In the genomic region with DNA sequence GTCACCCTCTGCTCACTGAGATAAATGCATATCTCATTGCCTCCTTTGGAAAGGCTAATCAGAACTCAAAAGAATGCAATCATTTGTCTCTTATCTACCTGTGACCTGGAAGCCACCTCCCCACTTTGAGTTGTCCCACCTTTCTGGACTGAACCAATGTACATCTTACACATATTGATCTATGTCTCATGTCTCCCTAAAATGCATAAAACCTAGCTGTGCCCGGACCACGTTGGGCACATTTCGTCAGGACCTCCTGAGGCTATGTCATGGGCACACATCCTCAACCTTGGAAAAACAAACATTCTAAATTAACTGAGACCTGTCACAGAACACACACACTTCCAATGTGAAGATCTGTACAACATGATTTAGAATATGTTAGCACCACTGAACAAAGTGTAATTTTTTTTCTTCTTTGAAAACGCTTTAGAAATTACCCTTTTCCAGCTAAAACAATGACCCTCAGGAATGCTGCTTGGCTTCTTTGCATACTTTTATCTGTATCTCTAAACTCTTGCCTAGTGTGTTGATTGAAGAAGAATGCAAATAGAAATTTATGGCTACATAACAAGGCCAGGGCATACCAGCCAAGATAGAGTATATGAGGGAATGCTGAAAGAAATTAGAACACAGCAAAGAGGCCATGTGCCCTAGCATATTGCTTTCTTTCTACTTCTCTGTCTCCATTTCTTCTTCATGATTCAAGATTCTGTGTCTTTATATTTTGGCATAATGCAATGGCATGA, we compare ENCODE assay signal across 17 cellular contexts.
DNase-seq lines count a peak whose midpoint lies in the region; ATAC-seq, FAIRE-seq and TF ChIP-seq lines count a peak whose summit lies in the region.
"Had no signal": no experiment of that assay in that cellular context is flagged by ENCODE, and none has a peak within 500 bp of the region (broad histone marks: within the 10 kb centered on the region; RNA-seq: fewer than 3 reads in every experiment).

No MANE protein-coding gene starts in this region.

- peaks cover 83% of the 10 kb centered on the region for H3K4me1 ChIP-seq in left ventricle myocardium inferior
- H3K4me1 ChIP-seq in right atrium auricular region: peaks cover 0 to 50% of the 10 kb centered on the region in 2 donors
- peaks cover 0 to 39% (median 5%) of the 10 kb centered on the region in 4 donors for H3K4me1 ChIP-seq in right lobe of liver
- peaks cover 3 to 4% of the 10 kb centered on the region in 2 donors for H3K4me1 ChIP-seq in kidney (ENCODE audit: control insufficient read depth in 1 of 2, insufficient read depth in 1 of 2, low read depth in 1 of 2, low read length in 2 of 2)
- H3K4me1 ChIP-seq: colonic mucosa had no signal

- no peaks in the 10 kb centered on the region for H3K9me3 Mint-ChIP-seq in naive thymus-derived CD8-positive, alpha-beta T cell
- H3K9me3 Mint-ChIP-seq: activated naive CD8-positive, alpha-beta T cell treated with anti-CD3 and anti-CD28 coated beads, Interleukin-2, amount 10 ng/mL, durations not matched to agents 7 days and 5 days had no signal

- no peaks in the 10 kb centered on the region for H3K9me3 ChIP-seq in left ventricle myocardium inferior (replicated peaks)
- H3K9me3 ChIP-seq in right atrium auricular region: no peaks in the 10 kb centered on the region
- H3K9me3 ChIP-seq in right lobe of liver: no peaks in the 10 kb centered on the region
- no peaks in the 10 kb centered on the region for H3K9me3 ChIP-seq in kidney (ENCODE audit: control insufficient read depth in 1 of 2, low read length in 2 of 2)
- H3K9me3 ChIP-seq: colonic mucosa, spleen, testis had no signal

- no peak overlapping the region for H3K9ac ChIP-seq in kidney (ENCODE audit: low read length in 2 of 2)

- H3K4me3 ChIP-seq in left ventricle myocardium inferior (no peak overlapping the region), right atrium auricular region (no peak overlapping the region), brain microvascular endothelial cell (ENCODE audit: low read depth, low read length) (no peak overlapping the region), right lobe of liver (no peak overlapping the region), kidney (ENCODE audit: low read length in 2 of 2) (no peak overlapping the region)
- H3K4me3 ChIP-seq: colonic mucosa, SK-N-MC, spleen, testis had no signal

- H3K27me3 ChIP-seq in left ventricle myocardium inferior (ENCODE audit: low read depth) (no peaks in the 10 kb centered on the region), right atrium auricular region (no peaks in the 10 kb centered on the region), brain microvascular endothelial cell (replicated peaks) (no peaks in the 10 kb centered on the region), right lobe of liver (no peaks in the 10 kb centered on the region)
- H3K27me3 ChIP-seq: colonic mucosa, spleen, testis had no signal

- TF ChIP-seq POLR2A in right lobe of liver (IDR thresholded peaks at IDR 0.05): no peak

- ATAC-seq in right lobe of liver (peak in 1 of 4 donors; percentile 15), HG03108 (IDR thresholded peaks at IDR 0.05; ENCODE audit: unreplicated experiment) (no peak)
- ATAC-seq in naive thymus-derived CD8-positive, alpha-beta T cell: no peak

- FAIRE-seq in kidney (lab: Jason Lieb, UNC): no peak
- FAIRE-seq: islet of Langerhans had no signal

- no peak overlapping the region for H3K4me3 Mint-ChIP-seq in naive thymus-derived CD8-positive, alpha-beta T cell
- H3K4me3 Mint-ChIP-seq: activated naive CD8-positive, alpha-beta T cell treated with anti-CD3 and anti-CD28 coated beads, Interleukin-2, amount 10 ng/mL, durations not matched to agents 7 days and 5 days had no signal

- H3K27ac ChIP-seq in left ventricle myocardium inferior (replicated peaks): peak overlapping the region; percentile 82
- H3K27ac ChIP-seq in right atrium auricular region: no peak overlapping the region
- no peak overlapping the region for H3K27ac ChIP-seq in brain microvascular endothelial cell
- peak overlapping the region; percentile 40 to 66 (median 61) for H3K27ac ChIP-seq in right lobe of liver
- no peak overlapping the region for H3K27ac ChIP-seq in kidney (ENCODE audit: low read depth in 2 of 2, low read length in 2 of 2)
- H3K27ac ChIP-seq: colonic mucosa, SK-N-MC, spleen, testis, WERI-Rb-1 had no signal

- no peak overlapping the region for H3K27ac Mint-ChIP-seq in naive thymus-derived CD8-positive, alpha-beta T cell
- H3K27ac Mint-ChIP-seq: activated naive CD8-positive, alpha-beta T cell treated with anti-CD3 and anti-CD28 coated beads, Interleukin-2, amount 10 ng/mL, durations not matched to agents 7 days and 5 days; naive B cell had no signal

- H3K36me3 ChIP-seq in left ventricle myocardium inferior (no peaks in the 10 kb centered on the region), right atrium auricular region (no peaks in the 10 kb centered on the region), brain microvascular endothelial cell (replicated peaks) (no peaks in the 10 kb centered on the region), right lobe of liver (no peaks in the 10 kb centered on the region), kidney (ENCODE audit: control insufficient read depth in 1 of 2, insufficient read depth in 2 of 2, low read length in 2 of 2) (no peaks in the 10 kb centered on the region)
- H3K36me3 ChIP-seq: colonic mucosa, spleen, WERI-Rb-1 had no signal

- POLR2A ChIA-PET in naive thymus-derived CD8-positive, alpha-beta T cell (lab: Charles Lee): no interaction called here

- H3K27me3 Mint-ChIP-seq in naive thymus-derived CD8-positive, alpha-beta T cell: no peaks in the 10 kb centered on the region
- H3K27me3 Mint-ChIP-seq: naive B cell had no signal

- in situ Hi-C loops in brain microvascular endothelial cell (cut with HindIII; ENCODE audit: low pct_ligation_motif_present, low sequenced_read_pairs): no loop called here

- DNase-seq in left ventricle myocardium inferior: no peak
- no peak for DNase-seq in right atrium auricular region (ENCODE audit: low spot score)
- peak; percentile 33 for DNase-seq in brain microvascular endothelial cell
- no peak for DNase-seq in right lobe of liver
- no peak for DNase-seq in activated CD4-positive, alpha-beta T cell treated with anti-CD3 and anti-CD28 coated beads, Interleukin-2, amount 50 U/mL, for 4 hours
- no peak for DNase-seq in naive thymus-derived CD8-positive, alpha-beta T cell
- no peak for DNase-seq in kidney
- DNase-seq: activated naive CD8-positive, alpha-beta T cell treated with anti-CD3 and anti-CD28 coated beads, Interleukin-2, amount 10 ng/mL, durations not matched to agents 7 days and 5 days; colonic mucosa; DMS 273 treated with DMSO at 0.1 percent for 48 hours; naive B cell; spleen; testis; WERI-Rb-1 had no signal

- no peaks in the 10 kb centered on the region for H3K36me3 Mint-ChIP-seq in naive thymus-derived CD8-positive, alpha-beta T cell
- H3K36me3 Mint-ChIP-seq: activated naive CD8-positive, alpha-beta T cell treated with anti-CD3 and anti-CD28 coated beads, Interleukin-2, amount 10 ng/mL, durations not matched to agents 7 days and 5 days; naive B cell had no signal

- WGBS in right lobe of liver (ENCODE audit: insufficient coverage, low coverage, low lambda C conversion rate, missing lambda C conversion rate): 18% methylated on average over 4 of the region's 4 CpGs

- intact Hi-C loops in left ventricle myocardium inferior (cut with micrococcal nuclease): no loop called here
- intact Hi-C loops in right lobe of liver (cut with DNase I): no loop called here
- intact Hi-C loops in kidney (cut with DNase I): no loop called here

- TF ChIP-seq CTCF in left ventricle myocardium inferior (IDR thresholded peaks at IDR 0.05; ENCODE audit: borderline replicate concordance): no peak
- TF ChIP-seq CTCF in right atrium auricular region (IDR thresholded peaks at IDR 0.05): no peak
- no peak for TF ChIP-seq CTCF in brain microvascular endothelial cell (IDR thresholded peaks at IDR 0.05; ENCODE audit: low read depth, low read length, missing control alignments)
- no peak for TF ChIP-seq CTCF in right lobe of liver (IDR thresholded peaks at IDR 0.05)
- TF ChIP-seq CTCF in kidney (IDR thresholded peaks at IDR 0.05; ENCODE audit: borderline replicate concordance, extremely low read depth, insufficient read depth): no peak

- H3K4me1 Mint-ChIP-seq in naive thymus-derived CD8-positive, alpha-beta T cell: no peaks in the 10 kb centered on the region
- H3K4me1 Mint-ChIP-seq: activated naive CD8-positive, alpha-beta T cell treated with anti-CD3 and anti-CD28 coated beads, Interleukin-2, amount 10 ng/mL, durations not matched to agents 7 days and 5 days; naive B cell had no signal

Comparison
In these comparisons a context has a peak if more than half of its experiments do, and no peak if none do; other contexts are left out.
1. H3K27ac ChIP-seq: peak in left ventricle myocardium inferior (single experiment) and right lobe of liver (3 of 3); none in right atrium auricular region (0 of 2), brain microvascular endothelial cell (single experiment) and kidney (0 of 2).